ENCODE assay signal across 21 cellular contexts in genomic region chr18:45830917-45831316, GRCh38. TPM values are rescaled to one million over a fixed set of nuclear protein-coding genes. Genes with fewer than 3 reads are reported as not detected.
"Had no signal": no experiment of that assay in that cellular context is flagged by ENCODE, and none has a peak within 500 bp of the region (broad histone marks: within the 10 kb centered on the region; RNA-seq: fewer than 3 reads in every experiment).

No MANE protein-coding gene starts in this region.

- DNase-seq: KBM-7, MV-4-11, NCI-H1048, NCI-H1105, NCI-H1417, NCI-H1436 treated with DMSO at 0.1 percent for 48 hours, NCI-H1694, NCI-H1930, NCI-H2081, NCI-H2107, NCI-H2227 treated with DMSO at 0.1 percent for 48 hours, NCI-H524, NCI-H526 treated with DMSO at 0.1 percent for 48 hours, Right ventricle myocardium superior, RPMI8226, SIG-M5 had no signal

- H3K27me3 ChIP-seq: SJSA1 had no signal

- H3K4me3 ChIP-seq: SJSA1, SK-N-MC had no signal

- H3K36me3 ChIP-seq: SJSA1 had no signal

- H3K27ac ChIP-seq: HL-60, SJSA1, SK-N-MC had no signal

RNA-seq across cellular contexts. Expression of gene SIGLEC15, which starts 5.4 kb away (rescaled TPM):
- total RNA-seq: MCF 10A, NCI-H460, Right ventricle myocardium superior had no signal
